Comparison of ENCODE assay signal across 13 cellular contexts in genomic region chrX:2829469-2830246, GRCh38. TPM values are rescaled to one million over a fixed set of nuclear protein-coding genes. Genes with fewer than 3 reads are reported as not detected.
DNase-seq lines count a peak whose midpoint lies in the region; ATAC-seq and TF ChIP-seq lines count a peak whose summit lies in the region.
"Had no signal": no experiment of that assay in that cellular context is flagged by ENCODE, and none has a peak within 500 bp of the region (broad histone marks: within the 10 kb centered on the region; RNA-seq: fewer than 3 reads in every experiment).

No MANE protein-coding gene starts in this region.

- H3K36me3 ChIP-seq in HUES48 (ENCODE audit: control insufficient read depth, insufficient read depth, low read length) (peaks cover 29% of the 10 kb centered on the region), right lobe of liver (no peaks in the 10 kb centered on the region), testis (ENCODE audit: low read depth, missing control alignments) (no peaks in the 10 kb centered on the region)
- H3K36me3 ChIP-seq: MG63 had no signal

- H3K4me1 Mint-ChIP-seq in chondrocyte (ENCODE audit: low read depth) = peaks cover 9% of the 10 kb centered on the region
- no peaks in the 10 kb centered on the region for H3K4me1 Mint-ChIP-seq in activated naive CD4-positive, alpha-beta T cell treated with anti-CD3 and anti-CD28 coated beads for 36 hours (ENCODE audit: low read depth)

- H3K4me1 ChIP-seq in HUES48 (ENCODE audit: control insufficient read depth, insufficient read depth, low read length) (peaks cover 13% of the 10 kb centered on the region; the same call in 1 of the 2 replicates), right lobe of liver (peaks cover 0 to 3% (median 0%) of the 10 kb centered on the region in 4 donors), testis (no peaks in the 10 kb centered on the region)

- ATAC-seq in right lobe of liver (peak in 1 of 4 donors; percentile 2), HG03520 (IDR thresholded peaks at IDR 0.05; ENCODE audit: unreplicated experiment) (no peak), GM18517 (IDR thresholded peaks at IDR 0.05; ENCODE audit: unreplicated experiment) (no peak)

- no peak for TF ChIP-seq POLR2A in right lobe of liver (IDR thresholded peaks at IDR 0.05)
- no peak for TF ChIP-seq POLR2A in testis (IDR thresholded peaks at IDR 0.05)

- TF ChIP-seq CTCF in chondrocyte (IDR thresholded peaks at IDR 0.05) = no peak
- no peak for TF ChIP-seq CTCF in right lobe of liver (IDR thresholded peaks at IDR 0.05)
- no peak for TF ChIP-seq CTCF in testis (IDR thresholded peaks at IDR 0.05)
- no peak for TF ChIP-seq CTCF in GM10266 (IDR thresholded peaks at IDR 0.05; ENCODE audit: control insufficient read depth, insufficient read depth, low read depth, missing control alignments)

- CTCF ChIA-PET in activated naive CD4-positive, alpha-beta T cell treated with anti-CD3 and anti-CD28 coated beads for 36 hours (lab: Charles Lee) = no interaction called here

- H3K27me3 ChIP-seq in HUES48 (ENCODE audit: control insufficient read depth, insufficient read depth, low read length) (peaks cover 10% of the 10 kb centered on the region), right lobe of liver (no peaks in the 10 kb centered on the region), testis (no peaks in the 10 kb centered on the region)
- H3K27me3 ChIP-seq: MG63 had no signal

- 5% methylated on average over 21 of the region's 62 CpGs for WGBS in right lobe of liver (ENCODE audit: insufficient coverage, low coverage, low lambda C conversion rate, missing lambda C conversion rate)
- 8 to 16% methylated on average over 2 to 23 of the region's 62 CpGs for WGBS in testis, 2 donors

- H3K9ac ChIP-seq in HUES48 (ENCODE audit: low read depth, low read length) = no peak overlapping the region
- H3K9ac ChIP-seq: GM23248 had no signal

- no peaks in the 10 kb centered on the region for H3K9me3 Mint-ChIP-seq in chondrocyte (ENCODE audit: low read depth)
- no peaks in the 10 kb centered on the region for H3K9me3 Mint-ChIP-seq in activated naive CD4-positive, alpha-beta T cell treated with anti-CD3 and anti-CD28 coated beads for 36 hours
- H3K9me3 Mint-ChIP-seq: activated CD4-positive, alpha-beta memory T cell treated with anti-CD3 and anti-CD28 coated beads for 36 hours had no signal

- intact Hi-C loops in right lobe of liver (cut with DNase I) (loop anchor here in 1 of 2 donors (10.0 kb wide), 1 partner anchor 175 kb away; no protein-coding TSS in a partner anchor), testis (cut with DNase I; ENCODE audit: low total_unique reads) (no loop called here)
- intact Hi-C loops in activated naive CD4-positive, alpha-beta T cell treated with anti-CD3 and anti-CD28 coated beads for 36 hours (cut with micrococcal nuclease) = no loop called here

- DNase-seq in chondrocyte (ENCODE audit: low spot score) (no peak), right lobe of liver (no peak), testis (no peak), GM10266 (ENCODE audit: extremely low spot score) (no peak)
- no peak for DNase-seq in activated naive CD4-positive, alpha-beta T cell treated with anti-CD3 and anti-CD28 coated beads for 36 hours
- DNase-seq: activated CD4-positive, alpha-beta memory T cell treated with anti-CD3 and anti-CD28 coated beads for 36 hours; GDM1; GM23248; MG63; NCI-H526 had no signal

- H3K27me3 Mint-ChIP-seq in chondrocyte (ENCODE audit: low read depth) = no peaks in the 10 kb centered on the region
- H3K27me3 Mint-ChIP-seq in activated naive CD4-positive, alpha-beta T cell treated with anti-CD3 and anti-CD28 coated beads for 36 hours (ENCODE audit: low read depth) = peaks cover 5% of the 10 kb centered on the region

- peak overlapping the region; percentile 64 for H3K4me3 Mint-ChIP-seq in chondrocyte (ENCODE audit: unreplicated experiment)
- no peak overlapping the region for H3K4me3 Mint-ChIP-seq in activated naive CD4-positive, alpha-beta T cell treated with anti-CD3 and anti-CD28 coated beads for 36 hours
- H3K4me3 Mint-ChIP-seq: activated CD4-positive, alpha-beta memory T cell treated with anti-CD3 and anti-CD28 coated beads for 36 hours had no signal

- no peak overlapping the region for H3K27ac Mint-ChIP-seq in chondrocyte (ENCODE audit: unreplicated experiment)
- H3K27ac Mint-ChIP-seq in activated naive CD4-positive, alpha-beta T cell treated with anti-CD3 and anti-CD28 coated beads for 36 hours = no peak overlapping the region
- H3K27ac Mint-ChIP-seq: activated CD4-positive, alpha-beta memory T cell treated with anti-CD3 and anti-CD28 coated beads for 36 hours had no signal

- H3K9me3 ChIP-seq in HUES48 (ENCODE audit: control insufficient read depth, insufficient read depth, low read length) (no peaks in the 10 kb centered on the region), right lobe of liver (no peaks in the 10 kb centered on the region), testis (no peaks in the 10 kb centered on the region)
- H3K9me3 ChIP-seq: MG63 had no signal

- H3K4me3 ChIP-seq in HUES48 (ENCODE audit: low read depth, low read length) = peak overlapping the region; percentile 60
- peak overlapping the region; percentile 31 to 60 (median 52) for H3K4me3 ChIP-seq in right lobe of liver
- H3K4me3 ChIP-seq in testis = peak overlapping the region; percentile 15 to 23

- H3K27ac ChIP-seq in HUES48 (ENCODE audit: low read depth, low read length) (no peak overlapping the region), right lobe of liver (no peak overlapping the region), testis (no peak overlapping the region)
- H3K27ac ChIP-seq: GM23248 had no signal

- no peaks in the 10 kb centered on the region for H3K36me3 Mint-ChIP-seq in chondrocyte (ENCODE audit: low read depth)
- no peaks in the 10 kb centered on the region for H3K36me3 Mint-ChIP-seq in activated naive CD4-positive, alpha-beta T cell treated with anti-CD3 and anti-CD28 coated beads for 36 hours (ENCODE audit: low read depth)
- H3K36me3 Mint-ChIP-seq: activated CD4-positive, alpha-beta memory T cell treated with anti-CD3 and anti-CD28 coated beads for 36 hours had no signal

RNA-seq across cellular contexts. Expression of gene GYG2, which starts 0.9 kb away (rescaled TPM):
- total RNA-seq in chondrocyte (11.7 to 14.1 TPM (median 12.1 TPM) in 3 replicates), right lobe of liver (10 to 100 TPM; 17.6 to 27.7 (median 21.3) TPM), testis (1 to 10 TPM; 2.2 to 2.4 TPM)
- polyA plus RNA-seq in testis (ENCODE audit: insufficient read depth, low read depth, low replicate concordance) = 2.6 TPM
- total RNA-seq in activated naive CD4-positive, alpha-beta T cell treated with anti-CD3 and anti-CD28 coated beads for 36 hours = not detected
- total RNA-seq: activated CD4-positive, alpha-beta memory T cell treated with anti-CD3 and anti-CD28 coated beads for 36 hours had no signal
